Comparison of ENCODE assay signal across 1 cellular context in the genomic region with DNA sequence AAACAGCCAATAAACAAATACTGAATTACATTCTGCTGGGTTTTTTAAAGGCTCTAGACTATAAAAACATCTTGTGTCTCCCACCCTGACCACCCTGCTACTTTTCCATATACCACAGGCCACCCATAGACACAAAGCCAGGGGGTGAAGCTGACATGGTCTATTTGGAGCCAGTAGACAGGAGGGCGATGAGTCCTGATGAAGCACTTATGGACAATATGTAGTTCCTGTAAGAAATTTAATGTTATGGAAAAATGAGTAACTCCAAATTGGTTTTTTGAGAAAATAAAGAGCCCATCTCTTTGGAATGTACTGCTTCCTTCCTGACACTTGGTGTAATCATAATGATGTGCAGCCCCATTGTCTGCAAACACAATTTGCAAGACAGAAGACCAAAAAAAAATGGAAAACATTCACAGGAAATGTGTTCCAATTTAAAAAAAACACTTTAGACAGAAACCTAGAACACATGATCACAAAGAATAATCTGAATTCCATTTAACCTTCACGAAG.
TF ChIP-seq lines count a peak whose summit lies in the region.

No MANE protein-coding gene starts in this region.

TF ChIP-seq in GM23338, 12 proteins besides CTCF, POLR2A, EP300 and RAD21 (continued from another document):
- no peak for TF ChIP-seq EZH2 (IDR thresholded peaks at IDR 0.05; ENCODE audit: low read depth, unreplicated experiment)
- TF ChIP-seq, protein P1, sequence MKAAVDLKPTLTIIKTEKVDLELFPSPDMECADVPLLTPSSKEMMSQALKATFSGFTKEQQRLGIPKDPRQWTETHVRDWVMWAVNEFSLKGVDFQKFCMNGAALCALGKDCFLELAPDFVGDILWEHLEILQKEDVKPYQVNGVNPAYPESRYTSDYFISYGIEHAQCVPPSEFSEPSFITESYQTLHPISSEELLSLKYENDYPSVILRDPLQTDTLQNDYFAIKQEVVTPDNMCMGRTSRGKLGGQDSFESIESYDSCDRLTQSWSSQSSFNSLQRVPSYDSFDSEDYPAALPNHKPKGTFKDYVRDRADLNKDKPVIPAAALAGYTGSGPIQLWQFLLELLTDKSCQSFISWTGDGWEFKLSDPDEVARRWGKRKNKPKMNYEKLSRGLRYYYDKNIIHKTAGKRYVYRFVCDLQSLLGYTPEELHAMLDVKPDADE (IDR thresholded peaks at IDR 0.05): no peak
- TF ChIP-seq, protein P2, sequence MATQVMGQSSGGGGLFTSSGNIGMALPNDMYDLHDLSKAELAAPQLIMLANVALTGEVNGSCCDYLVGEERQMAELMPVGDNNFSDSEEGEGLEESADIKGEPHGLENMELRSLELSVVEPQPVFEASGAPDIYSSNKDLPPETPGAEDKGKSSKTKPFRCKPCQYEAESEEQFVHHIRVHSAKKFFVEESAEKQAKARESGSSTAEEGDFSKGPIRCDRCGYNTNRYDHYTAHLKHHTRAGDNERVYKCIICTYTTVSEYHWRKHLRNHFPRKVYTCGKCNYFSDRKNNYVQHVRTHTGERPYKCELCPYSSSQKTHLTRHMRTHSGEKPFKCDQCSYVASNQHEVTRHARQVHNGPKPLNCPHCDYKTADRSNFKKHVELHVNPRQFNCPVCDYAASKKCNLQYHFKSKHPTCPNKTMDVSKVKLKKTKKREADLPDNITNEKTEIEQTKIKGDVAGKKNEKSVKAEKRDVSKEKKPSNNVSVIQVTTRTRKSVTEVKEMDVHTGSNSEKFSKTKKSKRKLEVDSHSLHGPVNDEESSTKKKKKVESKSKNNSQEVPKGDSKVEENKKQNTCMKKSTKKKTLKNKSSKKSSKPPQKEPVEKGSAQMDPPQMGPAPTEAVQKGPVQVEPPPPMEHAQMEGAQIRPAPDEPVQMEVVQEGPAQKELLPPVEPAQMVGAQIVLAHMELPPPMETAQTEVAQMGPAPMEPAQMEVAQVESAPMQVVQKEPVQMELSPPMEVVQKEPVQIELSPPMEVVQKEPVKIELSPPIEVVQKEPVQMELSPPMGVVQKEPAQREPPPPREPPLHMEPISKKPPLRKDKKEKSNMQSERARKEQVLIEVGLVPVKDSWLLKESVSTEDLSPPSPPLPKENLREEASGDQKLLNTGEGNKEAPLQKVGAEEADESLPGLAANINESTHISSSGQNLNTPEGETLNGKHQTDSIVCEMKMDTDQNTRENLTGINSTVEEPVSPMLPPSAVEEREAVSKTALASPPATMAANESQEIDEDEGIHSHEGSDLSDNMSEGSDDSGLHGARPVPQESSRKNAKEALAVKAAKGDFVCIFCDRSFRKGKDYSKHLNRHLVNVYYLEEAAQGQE (IDR thresholded peaks at IDR 0.05; ENCODE audit: unreplicated experiment): no peak
- TF ChIP-seq ZNF331 (CRISPR knock-in tag; IDR thresholded peaks at IDR 0.05; ENCODE audit: low read depth): no peak
- no peak for TF ChIP-seq STAT1 (IDR thresholded peaks at IDR 0.05; ENCODE audit: unreplicated experiment)
